18 cellular contexts compared by ENCODE assay signal in the genomic region with DNA sequence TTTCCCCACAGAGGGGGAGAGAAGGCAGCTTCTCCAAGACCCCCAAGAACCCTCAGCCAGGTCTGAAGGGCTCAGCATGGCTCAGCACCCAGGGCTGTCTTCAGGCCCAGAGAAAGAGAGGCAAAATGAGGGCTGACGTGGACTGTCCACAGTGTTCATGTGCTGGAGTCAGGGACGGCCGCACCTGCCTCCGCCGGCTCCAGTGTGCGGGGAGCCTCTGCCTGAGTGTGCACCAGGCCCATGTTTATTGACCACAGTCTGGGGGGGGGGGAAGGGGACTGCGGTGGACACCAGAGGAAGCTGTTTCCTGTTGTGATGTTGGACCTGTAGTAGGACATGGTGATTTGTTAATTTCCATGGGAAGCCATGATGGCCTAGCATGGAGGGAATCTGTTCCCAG. TPM values are rescaled to one million over a fixed set of nuclear protein-coding genes. Genes with fewer than 3 reads are reported as not detected.
DNase-seq lines count a peak whose midpoint lies in the region; ATAC-seq and TF ChIP-seq lines count a peak whose summit lies in the region.
"Had no signal": no experiment of that assay in that cellular context is flagged by ENCODE, and none has a peak within 500 bp of the region (broad histone marks: within the 10 kb centered on the region; RNA-seq: fewer than 3 reads in every experiment).

No MANE protein-coding gene starts in this region.

- H3K36me3 ChIP-seq in HCT116 (ENCODE audit: control insufficient read depth in 1 of 2, insufficient read depth in 2 of 2, low read length in 2 of 2) (peaks cover 0 to 16% of the 10 kb centered on the region in 2 experiments; a peak in 1 of 4 replicates), mesenchymal stem cell (ENCODE audit: control insufficient read depth in 1 of 2, insufficient read depth in 2 of 2, low read depth in 1 of 2, low read length in 2 of 2) (peaks cover 0 to 9% of the 10 kb centered on the region in 2 experiments), sigmoid colon (no peaks in the 10 kb centered on the region)
- H3K36me3 ChIP-seq: Peyer's patch, SJCRH30 had no signal

- H2BK5ac ChIP-seq in mesenchymal stem cell (ENCODE audit: low read depth, low read length, poor library complexity, severe bottlenecking), result no peak overlapping the region

- no peak overlapping the region for H2BK15ac ChIP-seq in mesenchymal stem cell (ENCODE audit: low read depth, poor library complexity, severe bottlenecking)

- H3K4me1 ChIP-seq in HCT116 (ENCODE audit: control insufficient read depth in 1 of 2, insufficient read depth in 2 of 2, low read length in 2 of 2) (peaks cover 17 to 36% of the 10 kb centered on the region in 2 experiments; a peak in 3 of 4 replicates), mesenchymal stem cell (ENCODE audit: control insufficient read depth, insufficient read depth, low read depth, low read length) (peaks cover 8% of the 10 kb centered on the region), sigmoid colon (peaks cover 0 to 13% (median 6%) of the 10 kb centered on the region in 4 donors)
- H3K4me1 ChIP-seq: SJCRH30 had no signal

- H2BK12ac ChIP-seq in mesenchymal stem cell (ENCODE audit: low read length in 2 of 2), result peak overlapping the region in 1 of 2 experiments; percentile 47

- no peak overlapping the region for H3K23ac ChIP-seq in mesenchymal stem cell (ENCODE audit: low read length in 2 of 2)

- TF ChIP-seq RAD21 in HCT116 (IDR thresholded peaks at IDR 0.05; ENCODE audit: low read depth), result no peak

- H3K27ac Mint-ChIP-seq in T-helper 17 cell, result no peak overlapping the region
- H3K27ac Mint-ChIP-seq: activated naive CD8-positive, alpha-beta T cell treated with anti-CD3 and anti-CD28 coated beads, Interleukin-2, amount 50 U/mL, for 24 hours; activated T-cell treated with anti-CD3 and anti-CD28 coated beads, Interleukin-2, amount 50 U/mL, for 72 hours had no signal

- H3K27ac ChIP-seq in HCT116 (ENCODE audit: low read depth, low read length) (peak overlapping the region; percentile 58), mesenchymal stem cell (ENCODE audit: low read length, poor library complexity, severe bottlenecking) (no peak overlapping the region), sigmoid colon (no peak overlapping the region)
- H3K27ac ChIP-seq: 22Rv1, C4-2B, Peyer's patch, SJCRH30 had no signal

- RAD21 ChIA-PET in HCT116 (lab: Charles Lee; ENCODE audit: low non-redundant PET in 1 of 2, low total read pairs in 2 of 2, uncharacterized antibody in 2 of 2, unreplicated experiment in 2 of 2), result no interaction called here

- H3K9ac ChIP-seq in HCT116 (ENCODE audit: low read length), result 0 out of 2 replicates have a peak overlapping the region, but pooled peaks have one; percentile 8
- peak overlapping the region; percentile 39 for H3K9ac ChIP-seq in mesenchymal stem cell (ENCODE audit: low read length)

- no peak overlapping the region for H3K18ac ChIP-seq in mesenchymal stem cell (ENCODE audit: low read depth in 1 of 2, low read length in 2 of 2)

- no peak overlapping the region for H3K4me3 ChIP-seq in HCT116 (replicated peaks in 1 of 2; ENCODE audit: low read depth in 1 of 2, low read length in 2 of 2)
- no peak overlapping the region for H3K4me3 ChIP-seq in mesenchymal stem cell (ENCODE audit: insufficient read depth in 1 of 2, low read depth in 1 of 2, low read length in 2 of 2)
- H3K4me3 ChIP-seq in sigmoid colon, result no peak overlapping the region
- H3K4me3 ChIP-seq: Peyer's patch, SJCRH30 had no signal

- H4K8ac ChIP-seq in mesenchymal stem cell (ENCODE audit: low read length), result no peak overlapping the region

- no peak overlapping the region for H2AFZ ChIP-seq in HCT116 (ENCODE audit: low read depth, low read length, poor library complexity, severe bottlenecking)
- peak overlapping the region; percentile 7 for H2AFZ ChIP-seq in mesenchymal stem cell (ENCODE audit: low read depth, low read length)

- no peak overlapping the region for H3K4me3 Mint-ChIP-seq in T-helper 17 cell
- H3K4me3 Mint-ChIP-seq: activated naive CD8-positive, alpha-beta T cell treated with anti-CD3 and anti-CD28 coated beads, Interleukin-2, amount 50 U/mL, for 24 hours; activated T-cell treated with anti-CD3 and anti-CD28 coated beads, Interleukin-2, amount 50 U/mL, for 72 hours; central memory CD8-positive, alpha-beta T cell had no signal

- no peak for TF ChIP-seq EP300 in sigmoid colon (IDR thresholded peaks at IDR 0.05)

- H3K9me2 ChIP-seq in HCT116 (ENCODE audit: insufficient read depth), result no peaks in the 10 kb centered on the region

- H2AK5ac ChIP-seq in mesenchymal stem cell (ENCODE audit: low read length, severe bottlenecking), result no peak overlapping the region

- H3K4me2 ChIP-seq in HCT116 (ENCODE audit: low read length) (peak overlapping the region; percentile 49), mesenchymal stem cell (ENCODE audit: low read length, poor library complexity, severe bottlenecking) (no peak overlapping the region)

- H3K27me3 ChIP-seq in HCT116 (ENCODE audit: insufficient read depth, low read length), result no peaks in the 10 kb centered on the region
- peaks cover 0 to 6% of the 10 kb centered on the region in 2 experiments for H3K27me3 ChIP-seq in mesenchymal stem cell (ENCODE audit: control insufficient read depth in 1 of 2, insufficient read depth in 1 of 2, low read length in 2 of 2)
- H3K27me3 ChIP-seq in sigmoid colon, result no peaks in the 10 kb centered on the region
- H3K27me3 ChIP-seq: Peyer's patch, SJCRH30 had no signal

- POLR2A ChIA-PET in HCT116 (lab: Charles Lee), result interaction anchor here (1.5 kb wide), 1 partner anchor 64 kb away, joined by 3 read pairs; no protein-coding TSS in a partner anchor

- DNase-seq in NCI-H1417 (lab: John Stamatoyannopoulos, UW), result peak in 2 of 3 experiments; percentile 42 to 53
- DNase-seq in NCI-H1417 treated with DMSO at 0.1 percent for 48 hours (lab: John Stamatoyannopoulos, UW), result no peak
- no peak for DNase-seq in HCT116 (ENCODE audit: low read depth, low spot score)
- peak; percentile 46 for DNase-seq in SW480 (ENCODE audit: low spot score)
- no peak for DNase-seq in mesenchymal stem cell
- no peak for DNase-seq in sigmoid colon
- no peak for DNase-seq in T-helper 17 cell
- DNase-seq: activated CD4-positive, alpha-beta T cell treated with anti-CD3 and anti-CD28 coated beads for 48 hours; activated naive CD8-positive, alpha-beta T cell treated with anti-CD3 and anti-CD28 coated beads, Interleukin-2, amount 50 U/mL, for 24 hours; activated T-cell treated with anti-CD3 and anti-CD28 coated beads, Interleukin-2, amount 50 U/mL, for 72 hours; natural killer cell; SJCRH30; stimulated activated CD4-positive, alpha-beta T cell treated with anti-CD3 and anti-CD28 coated beads, Interleukin-4, amount 100 ng/mL, for 24 hours had no signal

- peaks cover 27% of the 10 kb centered on the region for H3K79me1 ChIP-seq in mesenchymal stem cell (replicated peaks; ENCODE audit: low read length, poor library complexity, severe bottlenecking)

- ATAC-seq in HCT116 (peak; percentile 10), T-helper 17 cell (no peak), GM19467 (IDR thresholded peaks at IDR 0.05; ENCODE audit: unreplicated experiment) (no peak)

- no TSS peak for BruUV-seq in HCT116 (replicated peaks; lab: Mats Ljungman, UMichigan)

- no peak for TF ChIP-seq POLR2A in HCT116 (IDR thresholded peaks at IDR 0.05; ENCODE audit: borderline replicate concordance, extremely low read depth, insufficient read depth, insufficient read length)
- TF ChIP-seq POLR2A in sigmoid colon (IDR thresholded peaks at IDR 0.05), result no peak

- H4K91ac ChIP-seq in mesenchymal stem cell (ENCODE audit: low read length), result no peak overlapping the region

- H4K20me1 ChIP-seq in HCT116 (ENCODE audit: insufficient read depth), result no peaks in the 10 kb centered on the region

- H3K9me3 ChIP-seq in HCT116 (ENCODE audit: control insufficient read depth in 1 of 2, insufficient read depth in 1 of 2, low read depth in 1 of 2, low read length in 2 of 2) (no peaks in the 10 kb centered on the region), mesenchymal stem cell (ENCODE audit: control insufficient read depth, low read length) (no peaks in the 10 kb centered on the region), sigmoid colon (no peaks in the 10 kb centered on the region), T-helper 17 cell (ENCODE audit: control insufficient read depth, low read length, poor library complexity, severe bottlenecking) (no peaks in the 10 kb centered on the region)
- H3K9me3 ChIP-seq: Peyer's patch, SJCRH30 had no signal

- peaks cover 29% of the 10 kb centered on the region for H3K79me2 ChIP-seq in HCT116 (ENCODE audit: insufficient read depth, low read length)

- TF ChIP-seq CTCF in HCT116 (IDR thresholded peaks at IDR 0.05 in 2 of 3, conservative IDR thresholded peaks at IDR 0.05 in 1 of 3; ENCODE audit: borderline replicate concordance in 1 of 3, insufficient read depth in 1 of 3, low read depth in 2 of 3, low read length in 2 of 3) (no peak), sigmoid colon (IDR thresholded peaks at IDR 0.05) (no peak)

- intact Hi-C loops in HCT116 (cut with micrococcal nuclease), result no loop called here
- intact Hi-C loops in sigmoid colon (cut with DNase I), result loop anchor here (10.0 kb wide), 3 partner anchors 347 to 747 kb away; no protein-coding TSS in a partner anchor

- CTCF ChIA-PET in HCT116 (lab: Charles Lee), result no interaction called here

- no peaks in the 10 kb centered on the region for H3K27me3 Mint-ChIP-seq in T-helper 17 cell
- H3K27me3 Mint-ChIP-seq: activated naive CD8-positive, alpha-beta T cell treated with anti-CD3 and anti-CD28 coated beads, Interleukin-2, amount 50 U/mL, for 24 hours; central memory CD8-positive, alpha-beta T cell had no signal

- peaks cover 6% of the 10 kb centered on the region for H3K36me3 Mint-ChIP-seq in T-helper 17 cell (ENCODE audit: low read depth)
- H3K36me3 Mint-ChIP-seq: natural killer cell had no signal

- H3K4ac ChIP-seq in mesenchymal stem cell (ENCODE audit: low read depth in 1 of 2, low read length in 2 of 2), result no peak overlapping the region

- H3K4me1 Mint-ChIP-seq in T-helper 17 cell, result peaks cover 29% of the 10 kb centered on the region

- WGBS in mesenchymal stem cell, result 91% methylated on average over 7 of the region's 7 CpGs
- 73 to 89% methylated on average over 7 of the region's 7 CpGs for whole genome bisulfite sequencing in sigmoid colon, 2 donors

- H2BK120ac ChIP-seq in mesenchymal stem cell (ENCODE audit: low read depth, low read length), result no peak overlapping the region

- no peak overlapping the region for H3K14ac ChIP-seq in mesenchymal stem cell (ENCODE audit: low read length in 2 of 2)

TF ChIP-seq in HCT116, 20 proteins besides CTCF, POLR2A, EP300 and RAD21 (continues in another document):
- TF ChIP-seq EZH2phosphoT487 (IDR thresholded peaks at IDR 0.05; ENCODE audit: borderline replicate concordance), result no peak

RNA-seq across cellular contexts. Expression of gene MRM1, which starts 6.9 kb away (rescaled TPM):
- 14.5 TPM for total RNA-seq in HCT116 (2021; ENCODE audit: unreplicated experiment)
- 7.2 and 8.4 TPM in 2 replicates for polyA plus RNA-seq in HCT116 (2012)
- polyA plus RNA-seq in mesenchymal stem cell (2013, experiment 1 of 2), result 1.3 TPM
- polyA plus RNA-seq in mesenchymal stem cell (2013, experiment 2 of 2), result 1.2 TPM
- 1 to 10 TPM; 2.8 to 5.3 (median 3.9) TPM for total RNA-seq in sigmoid colon
- 10 to 100 TPM in 1 of 3 donors, 1 to 10 TPM in 2; 5.4 to 15.0 (median 8.3) TPM for polyA plus RNA-seq in sigmoid colon
- total RNA-seq in T-helper 17 cell, result 1 to 10 TPM; 2.6 to 3.4 TPM

RNA-seq across cellular contexts. Expression of gene DHRS11, which starts 16.6 kb away (rescaled TPM):
- 21.5 TPM for total RNA-seq in HCT116 (2021; ENCODE audit: unreplicated experiment)
- 18.0 and 21.0 TPM in 2 replicates for polyA plus RNA-seq in HCT116 (2012)
- 2.6 TPM for polyA plus RNA-seq in mesenchymal stem cell (2013, experiment 1 of 2)
- 2.4 TPM for polyA plus RNA-seq in mesenchymal stem cell (2013, experiment 2 of 2)
- total RNA-seq in sigmoid colon, result 1 to 10 TPM; 4.3 to 8.9 (median 7.5) TPM
- 100 to 1,000 TPM in 2 of 3 donors, 10 to 100 TPM in 1; 97.6 to 239 (median 212) TPM for polyA plus RNA-seq in sigmoid colon
- total RNA-seq in T-helper 17 cell, result 1 to 10 TPM; 2.7 to 3.8 TPM

Comparison
In these comparisons a context has a peak if more than half of its experiments do, and no peak if none do; other contexts are left out.
1. DNase-seq: peak in NCI-H1417 (2 of 3) and SW480 (single experiment); none in NCI-H1417 treated with DMSO at 0.1 percent for 48 hours (single experiment), HCT116 (single experiment), mesenchymal stem cell (single experiment), sigmoid colon (single experiment) and T-helper 17 cell (0 of 3).